ENCODE assay signal across 8 cellular contexts in the genomic region with DNA sequence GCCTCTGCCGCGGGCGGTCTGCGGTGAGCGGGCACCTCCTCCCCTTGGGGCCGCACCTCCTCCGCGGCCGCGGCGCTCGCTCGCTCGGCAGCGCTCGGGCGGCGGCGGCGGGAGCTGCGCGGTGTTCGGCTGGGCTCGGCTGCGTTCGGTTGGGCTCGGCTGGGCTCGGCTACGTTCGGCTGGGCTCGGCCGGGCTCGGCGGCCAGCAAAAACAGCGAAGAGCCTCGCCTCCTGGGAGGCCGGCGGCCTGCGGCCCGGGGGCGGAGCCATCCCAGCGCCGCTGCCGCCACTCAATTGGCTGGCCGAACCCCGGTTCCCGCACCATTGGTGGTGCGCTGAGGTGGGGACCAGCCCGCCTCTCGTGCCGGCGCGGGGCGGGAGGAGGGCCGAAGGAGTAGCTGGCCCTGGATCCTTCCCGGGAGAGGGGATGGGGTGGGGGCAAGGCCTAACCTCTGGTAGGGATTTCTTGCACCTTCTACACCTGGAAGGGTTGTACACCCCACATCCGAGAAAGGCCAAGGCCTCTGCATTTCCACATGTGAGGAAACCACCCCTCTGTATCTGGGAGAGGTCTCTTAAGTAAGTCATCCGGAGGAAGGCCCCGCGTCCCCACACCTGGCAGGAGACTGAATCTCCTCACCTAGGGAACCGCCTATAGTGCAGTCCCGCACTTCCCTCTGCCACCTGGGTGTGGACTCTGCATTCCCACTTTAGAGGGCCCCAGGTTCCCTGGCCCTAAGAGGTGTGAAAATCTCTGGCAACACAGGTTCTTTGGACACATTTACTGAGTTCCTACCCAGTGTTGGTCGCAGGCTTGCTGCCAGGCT. TPM values are rescaled to one million over a fixed set of nuclear protein-coding genes. Genes with fewer than 3 reads are reported as not detected.
DNase-seq lines count a peak whose midpoint lies in the region; ATAC-seq and TF ChIP-seq lines count a peak whose summit lies in the region.

A gene (minus strand): TSS at position 20 of the 827 bp plus-strand sequence. CDS start 1,295 bp downstream, outside the sequence.

- H3K4me3 Mint-ChIP-seq in T-helper 1 cell treated with Interleukin-12 subunit alpha and Interleukin-12 subunit beta and Interleukin-4 antibody, amounts not matched to agents 30 μg/mL and 1 μg/mL, for 36 hours, result peak within 1 kb of the TSS; percentile 70

- peaks cover 40% of the 10 kb centered on the region for H3K27me3 Mint-ChIP-seq in T-helper 1 cell treated with Interleukin-12 subunit alpha and Interleukin-12 subunit beta and Interleukin-4 antibody, amounts not matched to agents 30 μg/mL and 1 μg/mL, for 36 hours (ENCODE audit: low read depth)

- no peaks in the 10 kb centered on the region for H3K36me3 Mint-ChIP-seq in T-helper 1 cell treated with Interleukin-12 subunit alpha and Interleukin-12 subunit beta and Interleukin-4 antibody, amounts not matched to agents 30 μg/mL and 1 μg/mL, for 36 hours (ENCODE audit: low read depth)

- no peaks in the 10 kb centered on the region for H3K9me3 ChIP-seq in transverse colon

- H3K9me3 Mint-ChIP-seq in T-helper 1 cell treated with Interleukin-12 subunit alpha and Interleukin-12 subunit beta and Interleukin-4 antibody, amounts not matched to agents 30 μg/mL and 1 μg/mL, for 36 hours, result no peaks in the 10 kb centered on the region

- WGBS in transverse colon (ENCODE audit: low coverage in 1 of 2), 2 donors, result 5 to 33% methylated on average over 1 to 34 of the region's 63 CpGs

- ATAC-seq in HG02678 (IDR thresholded peaks at IDR 0.05; ENCODE audit: unreplicated experiment) (peak; percentile 87), left cardiac atrium (peak; percentile 98 to 99)

- no peaks in the 10 kb centered on the region for H3K36me3 ChIP-seq in transverse colon

- CTCF ChIA-PET in GM10248 (lab: Yijun Ruan, JAX), result interaction anchor here (1.2 to 1.3 kb wide), 2 partner anchors 9 to 17 kb away, joined by 3 read pairs; no protein-coding TSS in a partner anchor

- TF ChIP-seq EP300 in transverse colon (IDR thresholded peaks at IDR 0.05; ENCODE audit: low read depth), result no peak

- peak within 1 kb of the TSS; percentile 3 for H3K27ac Mint-ChIP-seq in T-helper 1 cell treated with Interleukin-12 subunit alpha and Interleukin-12 subunit beta and Interleukin-4 antibody, amounts not matched to agents 30 μg/mL and 1 μg/mL, for 36 hours

- no peak for TF ChIP-seq POLR2A in transverse colon (IDR thresholded peaks at IDR 0.05)

- intact Hi-C loops in left cardiac atrium (cut with DNase I) (no loop called here), posterior vena cava (cut with DNase I) (no loop called here), transverse colon (cut with DNase I; ENCODE audit: low total_unique reads) (no loop called here)

- peaks cover 21% of the 10 kb centered on the region for H3K27me3 ChIP-seq in transverse colon

- no peak for TF ChIP-seq CTCF in GM10248 (IDR thresholded peaks at IDR 0.05; ENCODE audit: control extremely low read depth, extremely low read depth, low read depth, missing control alignments)
- TF ChIP-seq CTCF in transverse colon (IDR thresholded peaks at IDR 0.05), result no peak

- peaks cover 4% of the 10 kb centered on the region for H3K4me1 Mint-ChIP-seq in T-helper 1 cell treated with Interleukin-12 subunit alpha and Interleukin-12 subunit beta and Interleukin-4 antibody, amounts not matched to agents 30 μg/mL and 1 μg/mL, for 36 hours (ENCODE audit: low read depth)

- peak within 1 kb of the TSS in 3 of 4 donors; percentile 48 to 57 (median 49) for H3K27ac ChIP-seq in transverse colon

- peaks cover 6 to 12% (median 10%) of the 10 kb centered on the region in 4 donors for H3K4me1 ChIP-seq in transverse colon

- in situ Hi-C loops in transverse colon (cut with MboI; ENCODE audit: low pct_ligation_motif_present in 1 of 4, low pct_unique_long_range_greater_than_20kb in 1 of 4, low sequenced_read_pairs in 3 of 4), result no loop called here

- peak within 1 kb of the TSS; percentile 35 to 62 (median 44) for H3K4me3 ChIP-seq in transverse colon

- DNase-seq in GM10248 (ENCODE audit: extremely low spot score) (peak; percentile 91), NCI-H128 (lab: John Stamatoyannopoulos, UW; ENCODE audit: unreplicated experiment) (peak; percentile 87), amniotic stem cell (lab: John Stamatoyannopoulos, UW) (peak; percentile 77), left cardiac atrium (peak; percentile 90), posterior vena cava (ENCODE audit: low spot score) (peak; percentile 96), transverse colon (peak; percentile 92)

- POLR2A ChIA-PET in GM10248 (lab: Yijun Ruan, JAX), result no interaction called here

RNA-seq across cellular contexts. Expression of the gene that starts here (rescaled TPM):
- total RNA-seq in left cardiac atrium, result under 1 TPM; 0.56 to 0.60 TPM
- total RNA-seq in posterior vena cava, result under 1 TPM; 0.24 to 0.74 TPM
- total RNA-seq in transverse colon, result 1 to 10 TPM in 2 of 4 donors, not detected in 2; 1.4 to 1.7 TPM

Comparison
In these comparisons a context has a peak if more than half of its experiments do, and no peak if none do; other contexts are left out.
1. Peak in every context shown above with its lines: DNase-seq, ATAC-seq, H3K4me3 ChIP-seq and H3K27ac ChIP-seq.
2. Peak in DNase-seq and ATAC-seq in left cardiac atrium; RNA of the gene not detected or under 1 TPM.
3. Peak in DNase-seq in posterior vena cava; RNA of the gene not detected or under 1 TPM.